In the genomic region with DNA sequence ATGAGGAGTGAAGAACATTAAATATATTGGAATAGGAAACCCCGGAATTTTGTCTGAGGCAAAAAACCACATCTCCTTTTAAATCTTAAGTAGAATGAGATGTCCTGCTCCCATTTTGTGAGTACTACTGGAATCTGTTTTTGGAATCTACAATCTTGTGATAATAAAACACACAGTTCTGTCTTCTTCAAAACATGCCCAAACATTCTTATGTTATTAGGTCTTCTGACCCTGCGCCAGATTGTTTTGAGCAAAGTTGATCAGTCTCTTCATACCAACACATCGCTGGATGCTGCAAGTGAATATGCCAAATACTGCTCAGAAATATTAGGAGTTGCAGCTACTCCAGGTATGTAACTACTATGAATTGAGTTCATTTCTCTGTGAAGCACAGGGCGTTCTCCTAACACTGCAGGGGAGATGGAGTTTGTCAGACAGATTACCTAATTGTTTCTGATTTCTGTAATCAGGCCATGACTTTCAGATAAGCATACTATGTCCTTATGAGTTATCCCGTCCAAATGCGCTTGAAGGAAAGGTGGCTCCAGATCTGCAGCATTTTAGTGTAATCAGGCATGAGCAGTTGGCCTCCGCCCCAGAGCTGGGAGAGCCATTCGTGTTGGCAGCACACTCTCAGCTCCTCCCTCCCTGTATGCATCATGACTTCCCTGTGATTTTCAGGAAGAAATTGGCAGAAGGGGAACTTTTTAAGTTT, we compare ENCODE assay signal across 13 cellular contexts.
DNase-seq lines count a peak whose midpoint lies in the region; ATAC-seq lines count a peak whose summit lies in the region.
"Had no signal": no experiment of that assay in that cellular context is flagged by ENCODE, and none has a peak within 500 bp of the region (broad histone marks: within the 10 kb centered on the region; RNA-seq: fewer than 3 reads in every experiment).

No MANE protein-coding gene starts in this region.

- no peaks in the 10 kb centered on the region for H3K9me3 Mint-ChIP-seq in effector memory CD8-positive, alpha-beta T cell

- DNase-seq in NCI-H1694 treated with DMSO at 0.1 percent for 48 hours (lab: John Stamatoyannopoulos, UW) (peak; percentile 80), dedifferentiated amniotic fluid mesenchymal stem cell (ENCODE audit: extremely low spot score) (peak; percentile 78), left colon (peak; percentile 79 to 87), ureter (ENCODE audit: low spot score) (peak; percentile 79), NCI-H1105 treated with DMSO at 0.1 percent for 48 hours (lab: John Stamatoyannopoulos, UW) (no peak), SW480 (ENCODE audit: low spot score) (no peak)
- no peak for DNase-seq in effector memory CD8-positive, alpha-beta T cell
- DNase-seq: lower lobe of right lung; NCI-H146; SJCRH30; stimulated activated CD4-positive, alpha-beta T cell treated with anti-CD3 and anti-CD28 coated beads, Interleukin-12 subunit alpha, Interleukin-12 subunit beta, amount 100 ng/mL, for 4 hours had no signal

- no peaks in the 10 kb centered on the region for H3K27me3 Mint-ChIP-seq in effector memory CD8-positive, alpha-beta T cell

- no peaks in the 10 kb centered on the region for H3K36me3 Mint-ChIP-seq in effector memory CD8-positive, alpha-beta T cell (ENCODE audit: insufficient read depth)

- no peaks in the 10 kb centered on the region for H3K4me1 Mint-ChIP-seq in effector memory CD8-positive, alpha-beta T cell (ENCODE audit: low read depth in 2 of 2)

- H3K4me3 Mint-ChIP-seq in effector memory CD8-positive, alpha-beta T cell: no peak overlapping the region

- intact Hi-C loops in left colon (cut with DNase I, micrococcal nuclease): no loop called here

- no peak overlapping the region for H3K27ac Mint-ChIP-seq in effector memory CD8-positive, alpha-beta T cell

- ATAC-seq in left colon (peak; percentile 72), GM19328 (IDR thresholded peaks at IDR 0.05; ENCODE audit: unreplicated experiment) (no peak)
- no peak for ATAC-seq in effector memory CD8-positive, alpha-beta T cell (replicated peaks)
- ATAC-seq: GM12878 had no signal

Comparison
In these comparisons a context has a peak if more than half of its experiments do, and no peak if none do; other contexts are left out.
1. DNase-seq: peak in NCI-H1694 treated with DMSO at 0.1 percent for 48 hours (single experiment), dedifferentiated amniotic fluid mesenchymal stem cell (single experiment), left colon (2 of 2) and ureter (single experiment); none in NCI-H1105 treated with DMSO at 0.1 percent for 48 hours (single experiment), SW480 (single experiment) and effector memory CD8-positive, alpha-beta T cell (0 of 3).